Comparison of ENCODE assay signal across 8 cellular contexts in the genomic region with DNA sequence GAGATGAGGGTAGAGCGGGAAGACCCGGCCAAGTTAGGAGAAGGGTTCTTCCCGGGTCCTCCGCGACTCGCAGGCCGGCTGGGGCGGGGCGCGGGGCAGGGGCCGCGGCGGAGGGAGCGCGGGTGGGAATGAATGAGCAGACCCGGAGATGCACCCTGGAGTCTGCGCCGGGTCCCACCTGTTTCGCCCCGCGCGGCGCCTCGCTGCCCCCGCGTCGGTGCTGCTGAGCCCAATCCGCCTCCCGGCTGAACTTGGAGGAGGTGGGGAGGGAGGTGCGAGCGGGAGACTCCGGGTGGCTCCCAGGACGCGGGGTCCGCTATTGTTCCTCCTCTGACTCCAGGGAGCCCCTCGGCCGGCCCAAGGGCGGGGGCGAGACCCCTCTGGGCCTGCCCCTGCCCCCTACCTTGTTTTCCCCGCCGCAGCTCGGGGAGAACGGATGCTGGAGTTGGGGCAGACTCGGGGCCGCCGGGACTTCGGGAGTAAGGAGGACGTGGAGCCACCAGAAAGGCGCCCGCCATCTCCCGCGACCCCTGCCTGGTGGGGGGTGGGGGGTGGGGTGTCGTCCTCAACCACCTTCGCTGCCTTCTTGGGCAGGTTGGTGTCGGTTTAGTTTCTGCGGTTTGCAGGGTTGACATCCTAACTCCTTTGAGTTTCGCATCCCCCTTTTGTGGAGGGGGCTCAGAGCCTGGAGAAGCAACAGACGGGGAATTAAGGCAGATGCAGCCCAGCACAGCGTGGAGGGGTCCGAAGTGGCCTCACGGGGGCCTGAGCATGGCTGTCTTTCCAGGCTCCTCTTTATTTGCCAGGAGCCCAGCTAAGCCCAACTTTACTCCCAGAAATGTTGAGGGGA. TPM values are rescaled to one million over a fixed set of nuclear protein-coding genes. Genes with fewer than 3 reads are reported as not detected.
DNase-seq lines count a peak whose midpoint lies in the region; ATAC-seq and TF ChIP-seq lines count a peak whose summit lies in the region.

No MANE protein-coding gene starts in this region.

- H3K36me3 ChIP-seq in BLaER1 (peaks cover 4% of the 10 kb centered on the region; the same call in 1 of the 2 replicates), osteoblast (ENCODE audit: insufficient read depth, low read length) (peaks cover 2% of the 10 kb centered on the region)

- CTCF ChIA-PET in HEK293T (lab: Yijun Ruan, JAX), result interaction anchor here (1.0 to 1.5 kb wide), 2 partner anchors 46 to 245 kb away, joined by 3 to 4 read pairs; no protein-coding TSS in a partner anchor

- H3K4me3 ChIP-seq in BLaER1, result peak overlapping the region; percentile 89
- peak overlapping the region; percentile 91 for H3K4me3 ChIP-seq in fibroblast of villous mesenchyme (ENCODE audit: low read depth, low read length)
- H3K4me3 ChIP-seq in osteoblast (ENCODE audit: insufficient read depth, low read length), result peak overlapping the region; percentile 81

- H3K4me2 ChIP-seq in BLaER1 (peak overlapping the region; percentile 98), osteoblast (ENCODE audit: insufficient read depth, low read length) (peak overlapping the region; percentile 81)

- DNase-seq in HEK293T (ENCODE audit: extremely low spot score) (peak; percentile 28), fibroblast of villous mesenchyme (ENCODE audit: low read depth) (no peak), osteoblast (ENCODE audit: insufficient read length, low spot score, missing footprints) (peak; percentile 84), NAMALWA (ENCODE audit: low spot score) (no peak)
- DNase-seq in activated CD8-positive, alpha-beta memory T cell treated with anti-CD3 and anti-CD28 coated beads, Interleukin-2, amount 50 U/mL, for 4 hours, result peak; percentile 14

- H3K79me2 ChIP-seq in osteoblast (ENCODE audit: insufficient read depth, low read length), result peaks cover 52% of the 10 kb centered on the region

- ATAC-seq in HG02938 (IDR thresholded peaks at IDR 0.05; ENCODE audit: unreplicated experiment), result no peak
- ATAC-seq in GM21576 (IDR thresholded peaks at IDR 0.05; ENCODE audit: unreplicated experiment), result no peak

- H4K20me1 ChIP-seq in BLaER1 (no peaks in the 10 kb centered on the region), osteoblast (ENCODE audit: insufficient read depth, low read length) (peaks cover 8% of the 10 kb centered on the region)

- H3K4me1 ChIP-seq in BLaER1, result peaks cover 38% of the 10 kb centered on the region
- H3K4me1 ChIP-seq in osteoblast (ENCODE audit: insufficient read depth, low read length), result peaks cover 56% of the 10 kb centered on the region

- no peak for TF ChIP-seq CTCF in fibroblast of villous mesenchyme (IDR thresholded peaks at IDR 0.05; ENCODE audit: insufficient read depth, low read depth, low read length)
- TF ChIP-seq CTCF in osteoblast (IDR thresholded peaks at IDR 0.05; ENCODE audit: extremely low read depth, low read depth, low read length), result peak; percentile 6

- H3K27me3 ChIP-seq in BLaER1 (no peaks in the 10 kb centered on the region), osteoblast (ENCODE audit: insufficient read depth, low read length) (no peaks in the 10 kb centered on the region)

- H3K27ac ChIP-seq in BLaER1, result peak overlapping the region; percentile 92
- peak overlapping the region; percentile 99 for H3K27ac ChIP-seq in osteoblast (ENCODE audit: low read depth, low read length)

- H3K9me3 ChIP-seq in BLaER1 (no peaks in the 10 kb centered on the region), osteoblast (ENCODE audit: low read depth, low read length) (no peaks in the 10 kb centered on the region)

- peak overlapping the region; percentile 89 for H3K9ac ChIP-seq in BLaER1

- POLR2A ChIA-PET in HEK293T (lab: Yijun Ruan, JAX), result interaction anchor here (0.7 to 1.3 kb wide), 5 partner anchors 13 to 258 kb away, joined by 3 to 4 read pairs (median 3); a partner anchor contains a TSS

- no peak overlapping the region for H2AFZ ChIP-seq in osteoblast (ENCODE audit: low read length)

TF ChIP-seq in HEK293T, 16 proteins besides CTCF, POLR2A, EP300 and RAD21:
- no peak for TF ChIP-seq CTBP1 (IDR thresholded peaks at IDR 0.05; ENCODE audit: borderline replicate concordance)
- TF ChIP-seq SUZ12 (IDR thresholded peaks at IDR 0.05), result no peak
- no peak for TF ChIP-seq ELF4 (IDR thresholded peaks at IDR 0.05)
- TF ChIP-seq FOXA1 (IDR thresholded peaks at IDR 0.05), result no peak
- no peak for TF ChIP-seq FOXM1 (IDR thresholded peaks at IDR 0.05; ENCODE audit: borderline replicate concordance)
- no peak for TF ChIP-seq ARNT (IDR thresholded peaks at IDR 0.05)
- no peak for TF ChIP-seq TARDBP (IDR thresholded peaks at IDR 0.05)
- no peak for TF ChIP-seq L3MBTL2 (conservative IDR thresholded peaks at IDR 0.05)
- TF ChIP-seq HDGF (IDR thresholded peaks at IDR 0.05; ENCODE audit: borderline replicate concordance), result no peak
- no peak for TF ChIP-seq NFRKB (IDR thresholded peaks at IDR 0.05)
- no peak for TF ChIP-seq ZNF384 (IDR thresholded peaks at IDR 0.05)
- TF ChIP-seq SP1 (IDR thresholded peaks at IDR 0.05), result no peak
- TF ChIP-seq, protein P1, sequence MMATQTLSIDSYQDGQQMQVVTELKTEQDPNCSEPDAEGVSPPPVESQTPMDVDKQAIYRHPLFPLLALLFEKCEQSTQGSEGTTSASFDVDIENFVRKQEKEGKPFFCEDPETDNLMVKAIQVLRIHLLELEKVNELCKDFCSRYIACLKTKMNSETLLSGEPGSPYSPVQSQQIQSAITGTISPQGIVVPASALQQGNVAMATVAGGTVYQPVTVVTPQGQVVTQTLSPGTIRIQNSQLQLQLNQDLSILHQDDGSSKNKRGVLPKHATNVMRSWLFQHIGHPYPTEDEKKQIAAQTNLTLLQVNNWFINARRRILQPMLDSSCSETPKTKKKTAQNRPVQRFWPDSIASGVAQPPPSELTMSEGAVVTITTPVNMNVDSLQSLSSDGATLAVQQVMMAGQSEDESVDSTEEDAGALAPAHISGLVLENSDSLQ (IDR thresholded peaks at IDR 0.05), result no peak
- TF ChIP-seq BHLHE40 (IDR thresholded peaks at IDR 0.05; ENCODE audit: borderline replicate concordance), result no peak
- no peak for TF ChIP-seq FOXK2 (IDR thresholded peaks at IDR 0.05)
- TF ChIP-seq LEF1 (IDR thresholded peaks at IDR 0.05; ENCODE audit: borderline replicate concordance), result no peak
TF ChIP-seq in HEK293T: peak in this region for 0.

RNA-seq across cellular contexts. Expression of a gene that starts 0.8 kb away (rescaled TPM):
- total RNA-seq in fibroblast of villous mesenchyme, result 251 and 291 TPM in 2 replicates
- total RNA-seq in osteoblast, result 138 and 149 TPM in 2 replicates

Comparison
In these comparisons a context has a peak if more than half of its experiments do, and no peak if none do; other contexts are left out.
1. DNase-seq: peak in HEK293T (single experiment), activated CD8-positive, alpha-beta memory T cell treated with anti-CD3 and anti-CD28 coated beads, Interleukin-2, amount 50 U/mL, for 4 hours (single experiment) and osteoblast (single experiment); none in fibroblast of villous mesenchyme (single experiment) and NAMALWA (single experiment).
2. Peak in every context shown above with its lines, with median percentiles within 50 percentile points of each other: H3K4me3 ChIP-seq.